In the genomic region with DNA sequence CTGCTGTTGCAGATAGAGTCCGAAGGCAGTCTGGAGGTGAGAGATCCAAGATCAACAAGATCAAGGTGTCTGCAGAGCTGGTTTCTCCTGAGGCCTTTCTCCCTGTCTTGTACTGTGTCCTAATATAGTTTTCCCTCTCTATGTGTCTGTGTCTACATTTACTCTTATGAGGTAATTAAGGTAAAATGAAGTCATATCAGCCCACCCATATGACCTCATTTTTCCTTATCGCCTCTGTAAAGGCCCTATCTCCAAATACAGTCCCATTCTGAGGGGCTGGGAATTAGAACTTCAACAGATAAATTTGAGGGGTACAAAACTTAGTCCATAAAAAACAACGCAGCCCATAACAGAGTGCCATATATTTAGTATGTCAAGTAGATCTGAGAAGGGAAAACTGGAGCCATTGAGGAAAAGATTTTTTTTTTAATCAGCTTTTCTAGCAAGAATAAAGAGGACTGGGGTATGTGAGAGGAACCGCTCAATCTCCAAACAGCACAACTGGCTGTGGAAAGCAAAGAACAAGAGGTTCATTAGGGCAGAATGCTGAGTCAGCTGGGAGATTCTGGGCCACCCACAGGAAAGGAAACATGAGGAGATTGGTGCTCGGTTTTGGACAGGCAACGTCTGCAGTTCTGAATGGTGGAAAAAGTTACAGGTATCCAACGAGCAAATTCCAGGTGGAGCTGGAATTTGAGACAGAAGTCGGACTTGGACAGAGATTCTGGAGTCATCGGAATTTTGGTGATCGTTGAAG, we compare ENCODE assay signal across 16 cellular contexts.
"Had no signal": no experiment of that assay in that cellular context is flagged by ENCODE, and none has a peak within 500 bp of the region (broad histone marks: within the 10 kb centered on the region; RNA-seq: fewer than 3 reads in every experiment).

No MANE protein-coding gene starts in this region.

- H3K4me3 ChIP-seq: ascending aorta, cardiac muscle cell, hepatocyte, left lung, pancreas, thoracic aorta had no signal

- H3K9me3 Mint-ChIP-seq: activated CD4-positive, alpha-beta memory T cell treated with anti-CD3 and anti-CD28 coated beads, Interleukin-2, amount 10 ng/mL, durations not matched to agents 7 days and 5 days; activated naive CD4-positive, alpha-beta T cell treated with anti-CD3 and anti-CD28 coated beads, Interleukin-2, amount 10 ng/mL, durations not matched to agents 7 days and 5 days; activated T-cell treated with anti-CD3 and anti-CD28 coated beads, Interleukin-2, amount 50 U/mL, for 24 hours; stimulated activated effector memory CD8-positive, alpha-beta T cell treated with anti-CD3 and anti-CD28 coated beads, Interleukin-12 subunit alpha, Interleukin-12 subunit beta, amount 100 ng/mL, for 72 hours had no signal

- H3K4me3 Mint-ChIP-seq: activated CD4-positive, alpha-beta memory T cell treated with anti-CD3 and anti-CD28 coated beads, Interleukin-2, amount 10 ng/mL, durations not matched to agents 7 days and 5 days; activated naive CD4-positive, alpha-beta T cell treated with anti-CD3 and anti-CD28 coated beads, Interleukin-2, amount 10 ng/mL, durations not matched to agents 7 days and 5 days; activated T-cell treated with anti-CD3 and anti-CD28 coated beads, Interleukin-2, amount 50 U/mL, for 24 hours; naive B cell; stimulated activated effector memory CD8-positive, alpha-beta T cell treated with anti-CD3 and anti-CD28 coated beads, Interleukin-12 subunit alpha, Interleukin-12 subunit beta, amount 100 ng/mL, for 72 hours had no signal

- H3K36me3 ChIP-seq: ascending aorta, cardiac muscle cell, left lung, pancreas, thoracic aorta had no signal

- H3K4me1 ChIP-seq: ascending aorta, left lung, pancreas had no signal

- FAIRE-seq: colon, endometrium, pancreas had no signal

- ATAC-seq: esophagus mucosa; left lung; pancreas; stimulated activated effector memory CD8-positive, alpha-beta T cell treated with anti-CD3 and anti-CD28 coated beads, Interleukin-12 subunit alpha, Interleukin-12 subunit beta, amount 100 ng/mL, for 72 hours had no signal

- DNase-seq: activated CD4-positive, alpha-beta memory T cell treated with anti-CD3 and anti-CD28 coated beads, Interleukin-2, amount 10 ng/mL, durations not matched to agents 7 days and 5 days; activated CD4-positive, alpha-beta T cell treated with anti-CD3 and anti-CD28 coated beads for 4 hours; activated naive CD4-positive, alpha-beta T cell treated with anti-CD3 and anti-CD28 coated beads, Interleukin-2, amount 10 ng/mL, durations not matched to agents 7 days and 5 days; activated T-cell treated with anti-CD3 and anti-CD28 coated beads, Interleukin-2, amount 50 U/mL, for 24 hours; left lung; naive B cell; pancreas; T1000 had no signal

- H3K27me3 ChIP-seq: ascending aorta, cardiac muscle cell, hepatocyte, pancreas had no signal

- H3K9me3 ChIP-seq: ascending aorta, left lung, pancreas, thoracic aorta had no signal

- H3K4me1 Mint-ChIP-seq: activated naive CD4-positive, alpha-beta T cell treated with anti-CD3 and anti-CD28 coated beads, Interleukin-2, amount 10 ng/mL, durations not matched to agents 7 days and 5 days; naive B cell; stimulated activated effector memory CD8-positive, alpha-beta T cell treated with anti-CD3 and anti-CD28 coated beads, Interleukin-12 subunit alpha, Interleukin-12 subunit beta, amount 100 ng/mL, for 72 hours had no signal

- H3K27ac ChIP-seq: ascending aorta, cardiac muscle cell, hepatocyte, left lung, pancreas, thoracic aorta had no signal

- H3K27ac Mint-ChIP-seq: activated CD4-positive, alpha-beta memory T cell treated with anti-CD3 and anti-CD28 coated beads, Interleukin-2, amount 10 ng/mL, durations not matched to agents 7 days and 5 days; activated naive CD4-positive, alpha-beta T cell treated with anti-CD3 and anti-CD28 coated beads, Interleukin-2, amount 10 ng/mL, durations not matched to agents 7 days and 5 days; activated T-cell treated with anti-CD3 and anti-CD28 coated beads, Interleukin-2, amount 50 U/mL, for 24 hours; naive B cell; stimulated activated effector memory CD8-positive, alpha-beta T cell treated with anti-CD3 and anti-CD28 coated beads, Interleukin-12 subunit alpha, Interleukin-12 subunit beta, amount 100 ng/mL, for 72 hours had no signal

- H3K36me3 Mint-ChIP-seq: activated naive CD4-positive, alpha-beta T cell treated with anti-CD3 and anti-CD28 coated beads, Interleukin-2, amount 10 ng/mL, durations not matched to agents 7 days and 5 days; naive B cell; stimulated activated effector memory CD8-positive, alpha-beta T cell treated with anti-CD3 and anti-CD28 coated beads, Interleukin-12 subunit alpha, Interleukin-12 subunit beta, amount 100 ng/mL, for 72 hours had no signal
